In genomic region chr4:89753601-89754066, GRCh38 we compare ENCODE assay signal across 10 cellular contexts.
DNase-seq lines count a peak whose midpoint lies in the region; ATAC-seq and TF ChIP-seq lines count a peak whose summit lies in the region.
"Had no signal": no experiment of that assay in that cellular context is flagged by ENCODE, and none has a peak within 500 bp of the region (broad histone marks: within the 10 kb centered on the region; RNA-seq: fewer than 3 reads in every experiment).

No MANE protein-coding gene starts in this region.

- peak overlapping the region; percentile 20 for H3K9ac ChIP-seq in SK-N-MC (ENCODE audit: insufficient read length)
- H3K9ac ChIP-seq in skeletal muscle satellite cell (ENCODE audit: low read depth, low read length) = peak overlapping the region; percentile 76

- H3K4me1 ChIP-seq in skeletal muscle satellite cell (ENCODE audit: control insufficient read depth, insufficient read depth, low read length) = peaks cover 21% of the 10 kb centered on the region

- H3K36me3 ChIP-seq in SK-N-MC (ENCODE audit: insufficient read depth, low read length) (no peaks in the 10 kb centered on the region), skeletal muscle satellite cell (ENCODE audit: insufficient read depth, low read length) (no peaks in the 10 kb centered on the region), H7 (replicated peaks; ENCODE audit: control insufficient read depth, insufficient read depth, low read length) (no peaks in the 10 kb centered on the region)
- H3K36me3 ChIP-seq: neutrophil had no signal

- TF ChIP-seq POLR2A in lower leg skin (IDR thresholded peaks at IDR 0.05) = no peak

- TF ChIP-seq CTCF in foreskin fibroblast (IDR thresholded peaks at IDR 0.05; ENCODE audit: low read depth, low read length) = no peak
- TF ChIP-seq CTCF in lower leg skin (IDR thresholded peaks at IDR 0.05) = no peak

- H3K27ac ChIP-seq in SK-N-MC = peak overlapping the region; percentile 90
- H3K27ac ChIP-seq: neutrophil had no signal

- H3K4me3 ChIP-seq in SK-N-MC = peak overlapping the region; percentile 54
- H3K4me3 ChIP-seq in foreskin fibroblast (ENCODE audit: low read depth in 1 of 2, low read length in 2 of 2) = peak overlapping the region in 1 of 2 donors; percentile 25
- H3K4me3 ChIP-seq in skeletal muscle satellite cell (ENCODE audit: low read length) = peak overlapping the region; percentile 49
- no peak overlapping the region for H3K4me3 ChIP-seq in H7 (ENCODE audit: insufficient read depth, low read depth, low read length)
- no peak overlapping the region for H3K4me3 ChIP-seq in lower leg skin (ENCODE audit: low read depth, poor library complexity, severe bottlenecking)

- intact Hi-C loops in lower leg skin (cut with DNase I; ENCODE audit: low total_unique reads) = no loop called here

- peak overlapping the region; percentile 79 for H3K4me2 ChIP-seq in skeletal muscle satellite cell (ENCODE audit: low read length)

- DNase-seq in HCEC 1CT (peak; percentile 93), SK-N-MC (ENCODE audit: low read depth, low spot score) (peak; percentile 92), foreskin fibroblast (peak; percentile 91 to 95), H7 (no peak), lower leg skin (ENCODE audit: low spot score in 2 of 2) (no peak), DMS114 treated with DMSO at 0.1 percent for 48 hours (lab: John Stamatoyannopoulos, UW; ENCODE audit: unreplicated experiment) (no peak)
- DNase-seq: NCI-H1105 had no signal

- H3K27me3 ChIP-seq in skeletal muscle satellite cell (ENCODE audit: control insufficient read depth, insufficient read depth, low read length) = no peaks in the 10 kb centered on the region
- H3K27me3 ChIP-seq in H7 (ENCODE audit: control insufficient read depth, insufficient read depth, low read length) = no peaks in the 10 kb centered on the region
- H3K27me3 ChIP-seq: neutrophil had no signal

- 11 to 15% methylated on average over 5 of the region's 5 CpGs for whole genome bisulfite sequencing in lower leg skin, 2 donors

- H3K9me3 ChIP-seq in SK-N-MC (ENCODE audit: low read depth, low read length) (no peaks in the 10 kb centered on the region), skeletal muscle satellite cell (replicated peaks; ENCODE audit: low read length) (no peaks in the 10 kb centered on the region)
- H3K9me3 ChIP-seq: neutrophil had no signal

- no peak for ATAC-seq in GM19463 (IDR thresholded peaks at IDR 0.05; ENCODE audit: unreplicated experiment)

Comparison
In these comparisons a context has a peak if more than half of its experiments do, and no peak if none do; other contexts are left out.
1. DNase-seq: peak in HCEC 1CT (single experiment), SK-N-MC (single experiment) and foreskin fibroblast (2 of 2); none in H7 (single experiment), lower leg skin (0 of 2) and DMS114 treated with DMSO at 0.1 percent for 48 hours (single experiment).
2. H3K4me3 ChIP-seq: peak in SK-N-MC (single experiment) and skeletal muscle satellite cell (single experiment); none in H7 (single experiment) and lower leg skin (single experiment).